In the genomic region with DNA sequence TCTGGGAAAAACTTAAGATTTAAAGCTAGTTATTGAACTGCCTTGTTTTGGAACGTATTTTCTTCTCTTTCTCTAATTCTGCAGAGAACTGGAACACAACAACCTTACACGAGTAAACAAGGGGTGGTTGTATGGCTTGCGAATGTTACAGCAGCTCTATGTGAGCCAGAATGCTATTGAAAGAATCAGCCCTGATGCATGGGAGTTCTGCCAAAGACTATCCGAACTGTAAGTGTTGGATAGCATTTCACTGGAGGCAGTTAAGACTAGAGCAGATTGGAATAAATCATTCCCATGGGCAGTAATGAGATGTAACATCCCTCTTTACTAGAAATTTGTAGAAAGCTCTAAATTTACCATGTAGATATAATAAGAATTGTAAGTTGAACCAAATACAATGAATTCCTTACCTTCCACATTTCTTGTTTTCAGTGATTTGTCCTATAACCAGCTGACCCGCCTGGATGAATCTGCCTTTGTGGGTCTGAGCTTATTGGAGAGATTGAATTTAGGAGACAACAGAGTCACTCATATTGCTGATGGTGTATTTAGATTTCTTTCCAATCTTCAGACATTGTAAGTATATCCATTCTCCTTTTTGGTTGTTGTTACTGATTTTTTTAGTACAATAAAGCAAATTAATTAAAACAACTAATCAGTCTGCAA, we compare ENCODE assay signal across 20 cellular contexts. TPM values are rescaled to one million over a fixed set of nuclear protein-coding genes. Genes with fewer than 3 reads are reported as not detected.
DNase-seq lines count a peak whose midpoint lies in the region; ATAC-seq, FAIRE-seq and TF ChIP-seq lines count a peak whose summit lies in the region.
"Had no signal": no experiment of that assay in that cellular context is flagged by ENCODE, and none has a peak within 500 bp of the region (broad histone marks: within the 10 kb centered on the region; RNA-seq: fewer than 3 reads in every experiment).

No MANE protein-coding gene starts in this region.

- H3K9ac ChIP-seq in H1 (replicated peaks in 1 of 4; ENCODE audit: extremely low read depth in 1 of 4, low read depth in 3 of 4, low read length in 3 of 4) = no peak overlapping the region

- no peak for TF ChIP-seq EP300 in H1 (IDR thresholded peaks at IDR 0.05; ENCODE audit: borderline replicate concordance in 1 of 2, low read depth in 2 of 2, low read length in 2 of 2)

- no peaks in the 10 kb centered on the region for H3K79me1 ChIP-seq in H1 (ENCODE audit: low read depth, low read length)

- H3K56ac ChIP-seq in H1 (replicated peaks; ENCODE audit: insufficient read length, low read depth, low read length) = no peak overlapping the region

- H3K18ac ChIP-seq in H1 (ENCODE audit: extremely low read depth, low read length) = no peak overlapping the region

- H4K20me1 ChIP-seq in H1 (replicated peaks in 1 of 2; ENCODE audit: control insufficient read depth in 1 of 2, insufficient read depth in 2 of 2, low read length in 2 of 2) = peaks cover 0 to 3% of the 10 kb centered on the region in 2 experiments

- H4K91ac ChIP-seq in H1 (replicated peaks; ENCODE audit: insufficient read length, low read length) = no peak overlapping the region

- no peak overlapping the region for H2AFZ ChIP-seq in H1 (ENCODE audit: low read length)

- no peak overlapping the region for H2BK15ac ChIP-seq in H1 (ENCODE audit: low read length)

- POLR2A ChIA-PET in H1 (lab: Charles Lee; ENCODE audit: partially characterized antibody) = interaction anchor here (0.9 to 2.3 kb wide), 3 partner anchors 9 to 27 kb away, joined by 3 to 12 read pairs (median 4); partner anchors contain the start of gene LRIG2
- POLR2A ChIA-PET in activated CD8-positive, alpha-beta T cell treated with anti-CD3 and anti-CD28 coated beads, Interleukin-2, amount 10 ng/mL, durations not matched to agents 7 days and 5 days (lab: Charles Lee) = no interaction called here

- DNase-seq in T-helper 17 cell = no peak
- DNase-seq in H1 (ENCODE audit: low read depth in 1 of 2, low spot score in 2 of 2) = no peak
- DNase-seq in hippocampal formation (lab: John Stamatoyannopoulos, UW) = peak; percentile 15 to 72
- DNase-seq in pons (ENCODE audit: low spot score) = peak; percentile 92
- DNase-seq in uterus = no peak
- no peak for DNase-seq in retina
- DNase-seq in activated CD8-positive, alpha-beta T cell treated with anti-CD3 and anti-CD28 coated beads, Interleukin-2, amount 10 ng/mL, durations not matched to agents 7 days and 5 days = no peak
- DNase-seq: DMS79; GOT3; NCI-H1436 treated with DMSO at 0.1 percent for 48 hours; NCI-H2081 treated with DMSO at 0.1 percent for 48 hours; NCI-H2227 treated with DMSO at 0.1 percent for 48 hours; NCI-H526 treated with DMSO at 0.1 percent for 48 hours; NK-92 treated with Interleukin-12 subunit alpha and Interleukin-12 subunit beta, amount 100 ng/mL, for 24 hours; OCI-M1 had no signal

- no peak overlapping the region for H4K5ac ChIP-seq in H1 (ENCODE audit: insufficient read length, low read depth, low read length)

- peaks cover 0 to 1% (median 0%) of the 10 kb centered on the region in 4 experiments; a peak in 1 of 7 replicates for H3K27me3 ChIP-seq in H1 (replicated peaks in 1 of 4; ENCODE audit: control insufficient read depth in 3 of 4, extremely low read depth in 1 of 4, insufficient read depth in 3 of 4, low read length in 3 of 4)
- H3K27me3 ChIP-seq in uterus = no peaks in the 10 kb centered on the region

- peaks cover 2% of the 10 kb centered on the region for H3K36me3 Mint-ChIP-seq in T-helper 17 cell (ENCODE audit: low read depth)
- peaks cover 45% of the 10 kb centered on the region for H3K36me3 Mint-ChIP-seq in activated CD8-positive, alpha-beta T cell treated with anti-CD3 and anti-CD28 coated beads, Interleukin-2, amount 10 ng/mL, durations not matched to agents 7 days and 5 days (ENCODE audit: low read depth)

- H3K27me3 Mint-ChIP-seq in T-helper 17 cell = no peaks in the 10 kb centered on the region
- H3K27me3 Mint-ChIP-seq in activated CD8-positive, alpha-beta T cell treated with anti-CD3 and anti-CD28 coated beads, Interleukin-2, amount 10 ng/mL, durations not matched to agents 7 days and 5 days (ENCODE audit: low read depth) = no peaks in the 10 kb centered on the region

- H4K8ac ChIP-seq in H1 (ENCODE audit: extremely low read depth, insufficient read depth, low read length) = no peak overlapping the region

- ATAC-seq in T-helper 17 cell = no peak
- ATAC-seq in activated CD4-positive, CD25-positive, alpha-beta regulatory T cell treated with anti-CD3 and anti-CD28 coated beads, Interleukin-2, amount 50 U/mL, for 24 hours = no peak
- no peak for ATAC-seq in activated CD8-positive, alpha-beta T cell treated with anti-CD3 and anti-CD28 coated beads, Interleukin-2, amount 10 ng/mL, durations not matched to agents 7 days and 5 days
- ATAC-seq: GM12878, K562 had no signal

- no peak overlapping the region for H2BK12ac ChIP-seq in H1 (ENCODE audit: low read depth, low read length)

- H3K23me2 ChIP-seq in H1 (ENCODE audit: low read depth, low read length) = no peaks in the 10 kb centered on the region

- TF ChIP-seq RAD21 in H1 (IDR thresholded peaks at IDR 0.05 in 1 of 2, conservative IDR thresholded peaks at IDR 0.05 in 1 of 2; ENCODE audit: low read depth in 2 of 2, low read length in 2 of 2) = no peak

- H3K4ac ChIP-seq in H1 (replicated peaks; ENCODE audit: insufficient read length, low read depth, low read length) = no peak overlapping the region

- WGBS in H1 (ENCODE audit: extremely low coverage in 1 of 2, insufficient coverage in 1 of 2, insufficient read length in 1 of 2, insufficient replicate concordance in 2 of 2, low coverage in 1 of 2, low lambda C conversion rate in 2 of 2, missing lambda C conversion rate in 1 of 2), 2 experiments = 91% methylated on average over 5 of the region's 5 CpGs; no CpG with 5 or more reads in 1 of the 2 experiments

- TF ChIP-seq POLR2A in H1 (IDR thresholded peaks at IDR 0.05; ENCODE audit: control extremely low read depth in 1 of 2, low read depth in 2 of 2, low read length in 2 of 2) = no peak
- TF ChIP-seq POLR2A in uterus (IDR thresholded peaks at IDR 0.05) = no peak

- H2AK5ac ChIP-seq in H1 (ENCODE audit: low read depth, low read length) = no peak overlapping the region

- H3K14ac ChIP-seq in H1 (ENCODE audit: insufficient read length) = no peak overlapping the region

- H3K36me3 ChIP-seq in H1 (ENCODE audit: control insufficient read depth in 2 of 4, insufficient read depth in 4 of 4, low read length in 3 of 4) = peaks cover 16 to 86% (median 66%) of the 10 kb centered on the region in 4 experiments
- H3K36me3 ChIP-seq in uterus = no peaks in the 10 kb centered on the region

- no peak overlapping the region for H2BK120ac ChIP-seq in H1 (replicated peaks; ENCODE audit: low read depth, low read length)

- CTCF ChIA-PET in H1 (lab: Charles Lee; ENCODE audit: partially characterized antibody) = interaction anchor here (1.2 to 1.6 kb wide), 2 partner anchors 14 to 380 kb away, joined by 3 to 4 read pairs; partner anchors contain the start of gene PPM1J
- CTCF ChIA-PET in activated CD8-positive, alpha-beta T cell treated with anti-CD3 and anti-CD28 coated beads, Interleukin-2, amount 10 ng/mL, durations not matched to agents 7 days and 5 days (lab: Charles Lee) = interaction anchor here (0.6 to 1.7 kb wide), 2 partner anchors 23 to 920 kb away, joined by 3 to 11 read pairs; partner anchors contain the start of gene LRIG2

- H2BK20ac ChIP-seq in H1 (ENCODE audit: low read length) = no peak overlapping the region

- H3K9me3 Mint-ChIP-seq in activated CD8-positive, alpha-beta T cell treated with anti-CD3 and anti-CD28 coated beads, Interleukin-2, amount 10 ng/mL, durations not matched to agents 7 days and 5 days (ENCODE audit: insufficient read depth) = no peaks in the 10 kb centered on the region

- H3K4me3 Mint-ChIP-seq in T-helper 17 cell = no peak overlapping the region
- no peak overlapping the region for H3K4me3 Mint-ChIP-seq in activated CD8-positive, alpha-beta T cell treated with anti-CD3 and anti-CD28 coated beads, Interleukin-2, amount 10 ng/mL, durations not matched to agents 7 days and 5 days

- H3K27ac Mint-ChIP-seq in T-helper 17 cell = peak overlapping the region; percentile 65
- H3K27ac Mint-ChIP-seq in activated CD8-positive, alpha-beta T cell treated with anti-CD3 and anti-CD28 coated beads, Interleukin-2, amount 10 ng/mL, durations not matched to agents 7 days and 5 days = no peak overlapping the region

- H3K4me3 ChIP-seq in H1 (ENCODE audit: extremely low read depth in 1 of 4, insufficient read depth in 2 of 4, low read depth in 3 of 4, low read length in 4 of 4) = no peak overlapping the region
- no peak overlapping the region for H3K4me3 ChIP-seq in uterus
- H3K4me3 ChIP-seq: GM12878, K562 had no signal

- intact Hi-C loops in uterus (cut with DNase I; ENCODE audit: low total_unique reads) = no loop called here

- H3K9me3 ChIP-seq in T-helper 17 cell (ENCODE audit: control insufficient read depth, low read length, poor library complexity, severe bottlenecking) = no peaks in the 10 kb centered on the region
- H3K9me3 ChIP-seq in H1 (ENCODE audit: insufficient read depth in 2 of 2, low read depth in 1 of 2, low read length in 1 of 2) = no peaks in the 10 kb centered on the region
- H3K9me3 ChIP-seq in uterus = no peaks in the 10 kb centered on the region

- H3K4me1 Mint-ChIP-seq in T-helper 17 cell = peaks cover 4% of the 10 kb centered on the region
- H3K4me1 Mint-ChIP-seq in activated CD8-positive, alpha-beta T cell treated with anti-CD3 and anti-CD28 coated beads, Interleukin-2, amount 10 ng/mL, durations not matched to agents 7 days and 5 days (ENCODE audit: low read depth) = peaks cover 4% of the 10 kb centered on the region

- TF ChIP-seq CTCF in H1 (IDR thresholded peaks at IDR 0.05; ENCODE audit: control extremely low read depth in 1 of 3, insufficient read depth in 1 of 3, low read depth in 1 of 3, low read length in 3 of 3) (no peak), uterus (IDR thresholded peaks at IDR 0.05) (no peak)

- no peak overlapping the region for H3K4me2 ChIP-seq in H1 (ENCODE audit: insufficient read depth in 1 of 2, low read depth in 2 of 2, low read length in 2 of 2)

- no peak overlapping the region for H2BK5ac ChIP-seq in H1 (ENCODE audit: low read depth, low read length)

- peaks cover 0 to 16% of the 10 kb centered on the region in 2 experiments; a peak in 2 of 4 replicates for H3K79me2 ChIP-seq in H1 (ENCODE audit: control insufficient read depth in 1 of 2, insufficient read depth in 2 of 2, low read length in 2 of 2)

- H3K27ac ChIP-seq in H1 (ENCODE audit: low read depth, low read length) (no peak overlapping the region), uterus (no peak overlapping the region)
- H3K27ac ChIP-seq: RWPE1 had no signal

- H3K23ac ChIP-seq in H1 (ENCODE audit: insufficient read length) = no peak overlapping the region

- FAIRE-seq in H1 (lab: Jason Lieb, UNC) = peak; percentile 55
- FAIRE-seq: GM12878, GM18507, K562 had no signal

- H3K4me1 ChIP-seq in H1 (replicated peaks in 1 of 4; ENCODE audit: control insufficient read depth in 3 of 4, insufficient read depth in 4 of 4, low read length in 3 of 4) = no peaks in the 10 kb centered on the region
- peaks cover 0 to 3% of the 10 kb centered on the region in 2 donors for H3K4me1 ChIP-seq in uterus

RNA-seq across cellular contexts. Expression of gene LRIG2, which starts 22.9 kb away (rescaled TPM):
- 10 to 100 TPM; 20.2 to 23.1 TPM for total RNA-seq in T-helper 17 cell
- total RNA-seq in H1 (2021; fragmentation: NEBNext Ultra II Directional; extraction: Animal tissue kit (Norgen Biotek cat#: 25700)) = 20.4 and 20.9 TPM in 2 replicates
- 10.3 and 16.2 TPM in 2 replicates for polyA plus RNA-seq in H1 (2011; rRNA removed)
- 13.8 TPM for polyA plus RNA-seq in H1 (2011; cell fraction: cytosol; rRNA removed)
- 25.7 TPM for polyA plus RNA-seq in H1 (2011; cell fraction: nucleus; rRNA removed)
- polyA plus RNA-seq in H1 (2012, experiment 1 of 2) = 10.8 to 13.7 TPM (median 12.2 TPM) in 4 replicates
- polyA plus RNA-seq in H1 (2012, experiment 2 of 2) = 1.5 TPM
- polyA plus RNA-seq in H1 (2013, experiment 1 of 2) = 14.1 TPM
- 12.4 TPM for polyA plus RNA-seq in H1 (2013, experiment 2 of 2)
- 64.5 and 92.1 TPM in 2 replicates for polyA minus RNA-seq in H1 (2011; rRNA and poly(A)+ RNA removed)
- 21.9 TPM for polyA minus RNA-seq in H1 (2011; cell fraction: cytosol; rRNA and poly(A)+ RNA removed)
- polyA minus RNA-seq in H1 (2011; cell fraction: nucleus; rRNA and poly(A)+ RNA removed) = 61.5 TPM
- total RNA-seq in uterus = 10 to 100 TPM in 3 of 4 donors, 1 to 10 TPM in 1; 7.2 to 55.8 (median 26.5) TPM
- 10 to 100 TPM; 13.7 to 15.6 TPM for total RNA-seq in activated CD8-positive, alpha-beta T cell treated with anti-CD3 and anti-CD28 coated beads, Interleukin-2, amount 10 ng/mL, durations not matched to agents 7 days and 5 days

Comparison
In these comparisons a context has a peak if more than half of its experiments do, and no peak if none do; other contexts are left out.
1. DNase-seq: peak in hippocampal formation (2 of 2) and pons (single experiment); none in T-helper 17 cell (0 of 3), H1 (0 of 2), uterus (0 of 2), retina (single experiment) and activated CD8-positive, alpha-beta T cell treated with anti-CD3 and anti-CD28 coated beads, Interleukin-2, amount 10 ng/mL, durations not matched to agents 7 days and 5 days (single experiment).